ENCODE assay signal across 28 cellular contexts in genomic region chr7:20779041-20779440, GRCh38. TPM values are rescaled to one million over a fixed set of nuclear protein-coding genes. Genes with fewer than 3 reads are reported as not detected.
DNase-seq lines count a peak whose midpoint lies in the region; ATAC-seq, FAIRE-seq and TF ChIP-seq lines count a peak whose summit lies in the region.
"Had no signal": no experiment of that assay in that cellular context is flagged by ENCODE, and none has a peak within 500 bp of the region (broad histone marks: within the 10 kb centered on the region; RNA-seq: fewer than 3 reads in every experiment).

No MANE protein-coding gene starts in this region.

- H3K27me3 Mint-ChIP-seq in glutamatergic neuron (ENCODE audit: unreplicated experiment) = peaks cover 21% of the 10 kb centered on the region

- 71% methylated on average over 16 of the region's 16 CpGs for WGBS in A549 (ENCODE audit: missing lambda C conversion rate)

- H3K27ac ChIP-seq in A549 = no peak overlapping the region
- H3K27ac ChIP-seq in neural cell (ENCODE audit: low read length) = peak overlapping the region; percentile 32
- H3K27ac ChIP-seq: ascending aorta, left ventricle myocardium inferior had no signal

- no peaks in the 10 kb centered on the region for H3F3A ChIP-seq in neural cell (ENCODE audit: insufficient read depth, low read length, poor library complexity, severe bottlenecking)

- H3K27ac Mint-ChIP-seq in glutamatergic neuron (ENCODE audit: unreplicated experiment) = no peak overlapping the region
- H3K27ac Mint-ChIP-seq: activated naive CD8-positive, alpha-beta T cell; dendritic cell treated with granulocyte-macrophage colony-stimulating factor and Interleukin-4, amounts not matched to agents 40 ng/mL and 50 ng/mL, for 4 days had no signal

- no peak for TF ChIP-seq EP300 in A549 (IDR thresholded peaks at IDR 0.05)
- TF ChIP-seq EP300 in neural cell (conservative IDR thresholded peaks at IDR 0.05; ENCODE audit: poor library complexity, severe bottlenecking) = no peak

- ATAC-seq in A549 (no peak), GM18861 (IDR thresholded peaks at IDR 0.05; ENCODE audit: unreplicated experiment) (no peak)

- no peak overlapping the region for H2AFZ ChIP-seq in neural cell (ENCODE audit: low read depth, low read length)

- POLR2A ChIA-PET in A549 (lab: Yijun Ruan, JAX) = no interaction called here

- no peak for TF ChIP-seq CTCF in A549 (IDR thresholded peaks at IDR 0.05)
- TF ChIP-seq CTCF in glutamatergic neuron (IDR thresholded peaks at IDR 0.05; ENCODE audit: partially characterized antibody, unreplicated experiment) = no peak
- TF ChIP-seq CTCF in neural cell (IDR thresholded peaks at IDR 0.05; ENCODE audit: poor library complexity, severe bottlenecking) = no peak
- TF ChIP-seq CTCF in GM10266 (IDR thresholded peaks at IDR 0.05; ENCODE audit: control insufficient read depth, insufficient read depth, low read depth, missing control alignments) = no peak

- H3K9me2 ChIP-seq in neural cell (ENCODE audit: insufficient read depth, low read length) = no peaks in the 10 kb centered on the region

- H3K9me3 ChIP-seq in A549 = no peaks in the 10 kb centered on the region
- no peaks in the 10 kb centered on the region for H3K9me3 ChIP-seq in neural cell (ENCODE audit: low read length)
- H3K9me3 ChIP-seq: ascending aorta, Caco-2, left ventricle myocardium inferior had no signal

- H3K9me3 Mint-ChIP-seq in glutamatergic neuron (ENCODE audit: unreplicated experiment) = peaks cover 3% of the 10 kb centered on the region
- H3K9me3 Mint-ChIP-seq: dendritic cell treated with granulocyte-macrophage colony-stimulating factor and Interleukin-4, amounts not matched to agents 40 ng/mL and 50 ng/mL, for 4 days had no signal

- H3K4me3 Mint-ChIP-seq in glutamatergic neuron (ENCODE audit: unreplicated experiment) = peak overlapping the region; percentile 80
- H3K4me3 Mint-ChIP-seq: activated naive CD8-positive, alpha-beta T cell had no signal

- H3K4me1 Mint-ChIP-seq in glutamatergic neuron (ENCODE audit: low read depth, unreplicated experiment) = peaks cover 3% of the 10 kb centered on the region

- H3K4me3 ChIP-seq in A549 (peak overlapping the region; percentile 61; the same call in 2 of the 3 replicates), neural cell (ENCODE audit: low read length) (peak overlapping the region; percentile 66)

- H3K4me2 ChIP-seq in A549 (peak overlapping the region; percentile 100; the same call in 2 of the 3 replicates), neural cell (ENCODE audit: low read length) (no peak overlapping the region)

- H3K9ac ChIP-seq in neural cell (ENCODE audit: low read length) = peak overlapping the region; percentile 34

- no peak for TF ChIP-seq RAD21 in A549 (conservative IDR thresholded peaks at IDR 0.05 in 1 of 2, IDR thresholded peaks at IDR 0.05 in 1 of 2)
- no peak for TF ChIP-seq RAD21 in neural cell (conservative IDR thresholded peaks at IDR 0.05)

- peaks cover 53% of the 10 kb centered on the region for H3K79me2 ChIP-seq in neural cell (replicated peaks; ENCODE audit: insufficient read depth, low read length)

- no peaks in the 10 kb centered on the region for H3K36me3 Mint-ChIP-seq in glutamatergic neuron (ENCODE audit: unreplicated experiment)

- DNase-seq in A549 (ENCODE audit: low read depth in 1 of 2, low spot score in 1 of 2) (no peak), NCI-H2227 (lab: John Stamatoyannopoulos, UW; ENCODE audit: unreplicated experiment) (peak; percentile 60), glutamatergic neuron (no peak), GM10266 (ENCODE audit: extremely low spot score) (no peak)
- no peak for DNase-seq in activated CD4-positive, alpha-beta T cell treated with anti-CD3 and anti-CD28 coated beads for 48 hours
- DNase-seq in stimulated activated naive CD4-positive, alpha-beta T cell (lab: John Stamatoyannopoulos, UW) = no peak
- DNase-seq: Caco-2; central memory CD4-positive, alpha-beta T cell; DMS79 treated with DMSO at 0.1 percent for 48 hours; HCEC 1CT; head of caudate nucleus; left ventricle myocardium inferior; midbrain; NCI-H1092 treated with DMSO at 0.1 percent for 48 hours; NCI-H187 treated with DMSO at 0.1 percent for 48 hours; NCI-H774; Right ventricle myocardium superior; T1000 had no signal

- H4K20me1 ChIP-seq in neural cell (ENCODE audit: insufficient read depth) = no peaks in the 10 kb centered on the region

- H3K36me3 ChIP-seq in neural cell (ENCODE audit: insufficient read depth, low read length) = no peaks in the 10 kb centered on the region
- H3K36me3 ChIP-seq: ascending aorta, left ventricle myocardium inferior had no signal

- peaks cover 6% of the 10 kb centered on the region; the same call in 1 of the 3 replicates for H3K4me1 ChIP-seq in A549

- CTCF ChIA-PET in A549 (lab: Yijun Ruan, JAX) = interaction anchor here (1.0 to 2.0 kb wide), 4 partner anchors 11 to 475 kb away, joined by 3 to 10 read pairs (median 6); no protein-coding TSS in a partner anchor

- peaks cover 38% of the 10 kb centered on the region for H3K27me3 ChIP-seq in neural cell (ENCODE audit: insufficient read depth, low read depth, low read length)

- FAIRE-seq in A549 (lab: Jason Lieb, UNC) = no peak
- FAIRE-seq: islet of Langerhans had no signal

- no peak for TF ChIP-seq POLR2A in A549 (IDR thresholded peaks at IDR 0.05; ENCODE audit: low read length)

TF ChIP-seq in A549, 52 proteins besides CTCF, POLR2A, EP300 and RAD21:
- no peak for TF ChIP-seq EHF (CRISPR knock-in tag; IDR thresholded peaks at IDR 0.05)
- TF ChIP-seq SREBF2 (IDR thresholded peaks at IDR 0.05) = no peak
- TF ChIP-seq FOSB (CRISPR knock-in tag; IDR thresholded peaks at IDR 0.05) = no peak
TF ChIP-seq in A549: peak in this region for 0.

TF ChIP-seq in neural cell, 6 proteins besides CTCF, POLR2A, EP300 and RAD21:
- TF ChIP-seq SMC3 (conservative IDR thresholded peaks at IDR 0.05; ENCODE audit: poor library complexity) = no peak
- no peak for TF ChIP-seq MXI1 (conservative IDR thresholded peaks at IDR 0.05; ENCODE audit: poor library complexity, severe bottlenecking)
- TF ChIP-seq POLR2AphosphoS5 (IDR thresholded peaks at IDR 0.05) = no peak
- no peak for TF ChIP-seq TAF1 (IDR thresholded peaks at IDR 0.05; ENCODE audit: low read depth)
- TF ChIP-seq, protein P1, sequence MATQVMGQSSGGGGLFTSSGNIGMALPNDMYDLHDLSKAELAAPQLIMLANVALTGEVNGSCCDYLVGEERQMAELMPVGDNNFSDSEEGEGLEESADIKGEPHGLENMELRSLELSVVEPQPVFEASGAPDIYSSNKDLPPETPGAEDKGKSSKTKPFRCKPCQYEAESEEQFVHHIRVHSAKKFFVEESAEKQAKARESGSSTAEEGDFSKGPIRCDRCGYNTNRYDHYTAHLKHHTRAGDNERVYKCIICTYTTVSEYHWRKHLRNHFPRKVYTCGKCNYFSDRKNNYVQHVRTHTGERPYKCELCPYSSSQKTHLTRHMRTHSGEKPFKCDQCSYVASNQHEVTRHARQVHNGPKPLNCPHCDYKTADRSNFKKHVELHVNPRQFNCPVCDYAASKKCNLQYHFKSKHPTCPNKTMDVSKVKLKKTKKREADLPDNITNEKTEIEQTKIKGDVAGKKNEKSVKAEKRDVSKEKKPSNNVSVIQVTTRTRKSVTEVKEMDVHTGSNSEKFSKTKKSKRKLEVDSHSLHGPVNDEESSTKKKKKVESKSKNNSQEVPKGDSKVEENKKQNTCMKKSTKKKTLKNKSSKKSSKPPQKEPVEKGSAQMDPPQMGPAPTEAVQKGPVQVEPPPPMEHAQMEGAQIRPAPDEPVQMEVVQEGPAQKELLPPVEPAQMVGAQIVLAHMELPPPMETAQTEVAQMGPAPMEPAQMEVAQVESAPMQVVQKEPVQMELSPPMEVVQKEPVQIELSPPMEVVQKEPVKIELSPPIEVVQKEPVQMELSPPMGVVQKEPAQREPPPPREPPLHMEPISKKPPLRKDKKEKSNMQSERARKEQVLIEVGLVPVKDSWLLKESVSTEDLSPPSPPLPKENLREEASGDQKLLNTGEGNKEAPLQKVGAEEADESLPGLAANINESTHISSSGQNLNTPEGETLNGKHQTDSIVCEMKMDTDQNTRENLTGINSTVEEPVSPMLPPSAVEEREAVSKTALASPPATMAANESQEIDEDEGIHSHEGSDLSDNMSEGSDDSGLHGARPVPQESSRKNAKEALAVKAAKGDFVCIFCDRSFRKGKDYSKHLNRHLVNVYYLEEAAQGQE (IDR thresholded peaks at IDR 0.05; ENCODE audit: borderline replicate concordance) = no peak
- TF ChIP-seq EZH2 (IDR thresholded peaks at IDR 0.05; ENCODE audit: borderline replicate concordance, insufficient read depth, low read length, poor library complexity, severe bottlenecking) = no peak

RNA-seq across cellular contexts. Expression of gene SP8, which starts 7.6 kb away (rescaled TPM):
- polyA plus RNA-seq in A549 (2011; rRNA removed) (not detected in 2 replicates), A549 (2017; fragmentation: RNase III; extraction: RNeasy Plus Mini Kit Qiagen cat#74134 plus additional on column Dnase treatment) (not detected in 3 replicates), neural cell (8.4 and 8.7 TPM in 2 replicates)
- polyA plus RNA-seq in A549 (2012; cell fraction: cytosol; rRNA removed) = not detected in 2 replicates
- polyA plus RNA-seq in A549 (2012; cell fraction: nucleus; rRNA removed) = not detected in 2 replicates
- not detected in 2 replicates for polyA minus RNA-seq in A549 (2011; rRNA and poly(A)+ RNA removed)
- not detected for total RNA-seq in glutamatergic neuron (ENCODE audit: unreplicated experiment)
- 15.6 TPM in 2 replicates for polyA minus RNA-seq in neural cell
- total RNA-seq: ascending aorta, left ventricle myocardium inferior, OCI-LY7, pulmonary artery endothelial cell, Right ventricle myocardium superior, skeletal muscle tissue had no signal
- polyA plus RNA-seq: BJ had no signal
